Comparison of ENCODE assay signal across 7 cellular contexts in genomic region chr14:106359157-106359887, GRCh38.
DNase-seq lines count a peak whose midpoint lies in the region; ATAC-seq and TF ChIP-seq lines count a peak whose summit lies in the region.
"Not testable (repeated sequence)": the region's sequence is repeated elsewhere in the genome, so short reads cannot be mapped to it uniquely, and the experiment has no call there.

No MANE protein-coding gene starts in this region.

- POLR2A ChIA-PET in OCI-LY7 (lab: Charles Lee); activated naive CD8-positive, alpha-beta T cell treated with anti-CD3 and anti-CD28 coated beads, Interleukin-2, amount 10 ng/mL, durations not matched to agents 7 days and 5 days (lab: Charles Lee): not testable (repeated sequence)

- not testable (repeated sequence) for H3K27ac Mint-ChIP-seq in activated T-cell treated with anti-CD3 and anti-CD28 coated beads, Interleukin-2, amount 50 U/mL, for 24 hours; activated naive CD8-positive, alpha-beta T cell treated with anti-CD3 and anti-CD28 coated beads, Interleukin-2, amount 10 ng/mL, durations not matched to agents 7 days and 5 days; osteocyte (ENCODE audit: unreplicated experiment)

- not testable (repeated sequence) for H3K79me2 ChIP-seq in DOHH2 (ENCODE audit: control insufficient read depth, low read length); OCI-LY7 (ENCODE audit: insufficient read depth, low read depth, low read length)

- H3K4me3 Mint-ChIP-seq in activated T-cell treated with anti-CD3 and anti-CD28 coated beads, Interleukin-2, amount 50 U/mL, for 24 hours; activated naive CD8-positive, alpha-beta T cell treated with anti-CD3 and anti-CD28 coated beads, Interleukin-2, amount 10 ng/mL, durations not matched to agents 7 days and 5 days; osteocyte (ENCODE audit: unreplicated experiment): not testable (repeated sequence)

- TF ChIP-seq CTCF in DOHH2 (IDR thresholded peaks at IDR 0.05; ENCODE audit: low read depth, low read length, poor library complexity, severe bottlenecking) (peak; percentile 29), GM13977 (IDR thresholded peaks at IDR 0.05; ENCODE audit: extremely low read depth, insufficient read depth, missing control alignments) (peak; percentile 60)
- not testable (repeated sequence) for TF ChIP-seq CTCF in OCI-LY7 (conservative IDR thresholded peaks at IDR 0.05; ENCODE audit: low read length); osteocyte (IDR thresholded peaks at IDR 0.05)

- H3K4me1 ChIP-seq in DOHH2 (ENCODE audit: control insufficient read depth, low read length) (peaks cover 52% of the 10 kb centered on the region), OCI-LY7 (ENCODE audit: insufficient read depth, low read length, poor library complexity, severe bottlenecking) (peaks cover 30% of the 10 kb centered on the region)

- H3K27ac ChIP-seq in DOHH2 (ENCODE audit: low read depth, low read length), result peak overlapping the region; percentile 84
- not testable (repeated sequence) for H3K27ac ChIP-seq in OCI-LY7 (ENCODE audit: low read depth, low read length, poor library complexity, severe bottlenecking)

- H3K36me3 Mint-ChIP-seq in activated T-cell treated with anti-CD3 and anti-CD28 coated beads, Interleukin-2, amount 50 U/mL, for 24 hours (ENCODE audit: low read depth); activated naive CD8-positive, alpha-beta T cell treated with anti-CD3 and anti-CD28 coated beads, Interleukin-2, amount 10 ng/mL, durations not matched to agents 7 days and 5 days; osteocyte (ENCODE audit: unreplicated experiment): not testable (repeated sequence)

- not testable (repeated sequence) for ATAC-seq in activated naive CD8-positive, alpha-beta T cell treated with anti-CD3 and anti-CD28 coated beads, Interleukin-2, amount 10 ng/mL, durations not matched to agents 7 days and 5 days (ENCODE audit: low read depth)

- not testable (repeated sequence) for H3K36me3 ChIP-seq in DOHH2 (ENCODE audit: control insufficient read depth, low read length); OCI-LY7 (ENCODE audit: insufficient read depth, low read length)

- not testable (repeated sequence) for H4K20me1 ChIP-seq in DOHH2 (ENCODE audit: control insufficient read depth, insufficient read depth, low read depth, low read length); OCI-LY7 (ENCODE audit: insufficient read depth, low read length)

- CTCF ChIA-PET in OCI-LY7 (lab: Charles Lee; ENCODE audit: unreplicated experiment), result not testable (repeated sequence)

- H3K9me3 ChIP-seq in DOHH2 (ENCODE audit: control insufficient read depth, insufficient read depth, low read length); OCI-LY7 (ENCODE audit: low read length): not testable (repeated sequence)

- H3K9me2 ChIP-seq in DOHH2 (replicated peaks; ENCODE audit: control insufficient read depth, low read length); OCI-LY7 (ENCODE audit: insufficient read depth, low read length): not testable (repeated sequence)

- not testable (repeated sequence) for H2AFZ ChIP-seq in OCI-LY7 (ENCODE audit: low read length)

- H3K27me3 Mint-ChIP-seq in activated T-cell treated with anti-CD3 and anti-CD28 coated beads, Interleukin-2, amount 50 U/mL, for 24 hours, result peaks cover 31% of the 10 kb centered on the region
- peaks cover 33% of the 10 kb centered on the region for H3K27me3 Mint-ChIP-seq in activated naive CD8-positive, alpha-beta T cell treated with anti-CD3 and anti-CD28 coated beads, Interleukin-2, amount 10 ng/mL, durations not matched to agents 7 days and 5 days
- not testable (repeated sequence) for H3K27me3 Mint-ChIP-seq in osteocyte (ENCODE audit: unreplicated experiment)

- H3K4me1 Mint-ChIP-seq in activated T-cell treated with anti-CD3 and anti-CD28 coated beads, Interleukin-2, amount 50 U/mL, for 24 hours (ENCODE audit: low read depth); activated naive CD8-positive, alpha-beta T cell treated with anti-CD3 and anti-CD28 coated beads, Interleukin-2, amount 10 ng/mL, durations not matched to agents 7 days and 5 days; osteocyte (ENCODE audit: unreplicated experiment): not testable (repeated sequence)

- intact Hi-C loops in OCI-LY7 (cut with micrococcal nuclease; ENCODE audit: unreplicated experiment), result not testable (repeated sequence)

- not testable (repeated sequence) for DNase-seq in GM13977 (ENCODE audit: low spot score); OCI-LY7 (ENCODE audit: low spot score)
- peak; percentile 58 for DNase-seq in activated CD4-positive, CD25-positive, alpha-beta regulatory T cell treated with anti-CD3 and anti-CD28 coated beads, Interleukin-2, amount 50 U/mL, for 72 hours
- peak; percentile 73 for DNase-seq in activated T-cell treated with anti-CD3 and anti-CD28 coated beads, Interleukin-2, amount 50 U/mL, for 24 hours
- peak; percentile 73 for DNase-seq in activated naive CD8-positive, alpha-beta T cell treated with anti-CD3 and anti-CD28 coated beads, Interleukin-2, amount 10 ng/mL, durations not matched to agents 7 days and 5 days
- peak; percentile 90 for DNase-seq in osteocyte (ENCODE audit: extremely low spot score, unreplicated experiment)

- in situ Hi-C loops in GM13977 (cut with MboI; ENCODE audit: low pct_unique_long_range_greater_than_20kb, low sequenced_read_pairs, unreplicated experiment), result not testable (repeated sequence)

- H3K4me2 ChIP-seq in DOHH2 (ENCODE audit: low read length) (peak overlapping the region; percentile 72), OCI-LY7 (ENCODE audit: low read length) (peak overlapping the region; percentile 50)

- not testable (repeated sequence) for H3K27me3 ChIP-seq in DOHH2 (ENCODE audit: control insufficient read depth, low read length)

- peaks cover 13% of the 10 kb centered on the region; the same call in 1 of the 2 replicates for H3F3A ChIP-seq in DOHH2 (ENCODE audit: control insufficient read depth, insufficient read depth)

- H3K4me3 ChIP-seq in DOHH2 (ENCODE audit: low read length) (peak overlapping the region; percentile 70), OCI-LY7 (ENCODE audit: low read depth, low read length, poor library complexity, severe bottlenecking) (peak overlapping the region; percentile 19)

- not testable (repeated sequence) for H3K9me3 Mint-ChIP-seq in activated T-cell treated with anti-CD3 and anti-CD28 coated beads, Interleukin-2, amount 50 U/mL, for 24 hours; activated naive CD8-positive, alpha-beta T cell treated with anti-CD3 and anti-CD28 coated beads, Interleukin-2, amount 10 ng/mL, durations not matched to agents 7 days and 5 days
- H3K9me3 Mint-ChIP-seq in osteocyte (ENCODE audit: unreplicated experiment), result peaks cover 50% of the 10 kb centered on the region

- not testable (repeated sequence) for BruUV-seq in OCI-LY7 (replicated peaks; lab: Mats Ljungman, UMichigan)
